10 cellular contexts compared by ENCODE assay signal in the genomic region with DNA sequence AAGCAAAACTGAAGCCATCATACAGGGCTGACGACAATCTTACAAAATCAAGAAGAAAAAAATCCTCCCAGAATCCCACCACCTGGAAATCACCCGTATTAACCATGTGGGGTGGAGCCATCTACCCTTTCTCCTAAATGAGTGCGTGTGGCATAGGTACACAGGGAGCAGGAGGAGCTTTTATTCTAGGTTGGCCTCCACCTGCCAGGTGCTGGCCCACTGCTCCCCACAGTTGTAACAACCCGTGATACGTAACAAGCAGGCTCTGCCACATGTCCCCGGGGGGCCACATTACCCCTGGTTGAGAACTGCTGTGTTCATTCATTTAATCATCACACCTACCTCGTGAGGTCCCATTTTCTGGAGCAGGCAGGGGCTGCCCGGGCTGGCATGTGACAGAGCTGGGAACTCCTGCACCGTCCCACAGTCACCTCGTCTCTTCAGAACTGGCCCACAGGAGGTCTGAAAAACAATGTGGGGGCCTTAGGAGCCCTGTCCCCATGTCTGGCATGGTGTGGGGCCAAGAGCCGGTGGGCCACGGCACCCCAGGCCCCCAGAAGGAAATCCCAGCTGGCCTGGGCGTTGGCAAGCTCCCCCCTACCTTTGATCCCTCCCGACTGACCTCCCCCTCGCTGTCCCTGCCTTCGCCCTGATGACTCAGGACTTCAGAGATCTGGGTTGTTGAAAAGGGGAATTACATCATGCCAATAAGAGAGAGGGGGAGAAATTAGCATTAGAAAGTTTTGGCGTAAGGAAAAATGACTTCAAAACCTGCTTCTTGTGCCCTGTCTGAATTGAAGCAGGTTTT. TPM values are rescaled to one million over a fixed set of nuclear protein-coding genes. Genes with fewer than 3 reads are reported as not detected.
DNase-seq lines count a peak whose midpoint lies in the region; ATAC-seq, FAIRE-seq and TF ChIP-seq lines count a peak whose summit lies in the region.
"Had no signal": no experiment of that assay in that cellular context is flagged by ENCODE, and none has a peak within 500 bp of the region (broad histone marks: within the 10 kb centered on the region; RNA-seq: fewer than 3 reads in every experiment).

No MANE protein-coding gene starts in this region.

- no peaks in the 10 kb centered on the region for H3K27me3 ChIP-seq in neutrophil

- H3K36me3 ChIP-seq in neutrophil: peaks cover 18% of the 10 kb centered on the region

- in situ Hi-C loops in KBM-7 (cut with MboI; ENCODE audit: low pct_unique_long_range_greater_than_20kb, low sequenced_read_pairs): no loop called here

- peaks cover 35% of the 10 kb centered on the region for H3K4me1 Mint-ChIP-seq in activated CD4-positive, alpha-beta T cell treated with anti-CD3 and anti-CD28 coated beads, Interleukin-2, amount 10 ng/mL, durations not matched to agents 7 days and 5 days

- H3K4me1 ChIP-seq in neutrophil (ENCODE audit: control insufficient read depth in 1 of 2, insufficient read depth in 1 of 2, low read depth in 1 of 2, low read length in 1 of 2): peaks cover 92 to 98% of the 10 kb centered on the region in 2 experiments

- no peak for FAIRE-seq in RCC 7860 (lab: Jason Lieb, UNC)

- peak; percentile 31 for DNase-seq in GM04503 (ENCODE audit: low read depth)
- DNase-seq in RCC 7860 (ENCODE audit: low spot score): peak; percentile 69
- DNase-seq in KBM-7: no peak
- no peak for DNase-seq in SHP77 treated with DMSO at 0.1 percent for 48 hours (lab: John Stamatoyannopoulos, UW)
- no peak for DNase-seq in activated CD4-positive, alpha-beta T cell treated with anti-CD3 and anti-CD28 coated beads, Interleukin-2, amount 10 ng/mL, durations not matched to agents 7 days and 5 days
- DNase-seq: stimulated activated CD4-positive, alpha-beta T cell treated with anti-CD3 and anti-CD28 coated beads, Interleukin-1b, Interleukin-23, amount 100 ng/mL, for 48 hours had no signal

- peak overlapping the region; percentile 87 for H3K27ac ChIP-seq in neutrophil

- peaks cover 12% of the 10 kb centered on the region for H3K36me3 Mint-ChIP-seq in activated CD4-positive, alpha-beta T cell treated with anti-CD3 and anti-CD28 coated beads, Interleukin-2, amount 10 ng/mL, durations not matched to agents 7 days and 5 days (ENCODE audit: low read depth)

- no peaks in the 10 kb centered on the region for H3K9me3 Mint-ChIP-seq in activated CD4-positive, alpha-beta T cell treated with anti-CD3 and anti-CD28 coated beads, Interleukin-2, amount 10 ng/mL, durations not matched to agents 7 days and 5 days

- CTCF ChIA-PET in activated CD4-positive, alpha-beta T cell treated with anti-CD3 and anti-CD28 coated beads, Interleukin-2, amount 10 ng/mL, durations not matched to agents 7 days and 5 days (lab: Charles Lee): no interaction called here

- POLR2A ChIA-PET in activated CD4-positive, alpha-beta T cell treated with anti-CD3 and anti-CD28 coated beads, Interleukin-2, amount 10 ng/mL, durations not matched to agents 7 days and 5 days (lab: Charles Lee): no interaction called here

- H3K27me3 Mint-ChIP-seq in activated CD4-positive, alpha-beta T cell treated with anti-CD3 and anti-CD28 coated beads, Interleukin-2, amount 10 ng/mL, durations not matched to agents 7 days and 5 days: no peaks in the 10 kb centered on the region

- H3K9me3 ChIP-seq in neutrophil: no peaks in the 10 kb centered on the region

- no peak overlapping the region for H3K27ac Mint-ChIP-seq in activated CD4-positive, alpha-beta T cell treated with anti-CD3 and anti-CD28 coated beads, Interleukin-2, amount 10 ng/mL, durations not matched to agents 7 days and 5 days

- peak overlapping the region; percentile 30 to 48 for H3K4me3 ChIP-seq in neutrophil (ENCODE audit: low read depth in 1 of 2, low read length in 1 of 2)
- H3K4me3 ChIP-seq: coronary artery had no signal

- ATAC-seq in esophagus mucosa (peak; percentile 41), GM21529 (IDR thresholded peaks at IDR 0.05; ENCODE audit: unreplicated experiment) (no peak)

- no peak for TF ChIP-seq CTCF in neutrophil (IDR thresholded peaks at IDR 0.05)

- H3K4me3 Mint-ChIP-seq in activated CD4-positive, alpha-beta T cell treated with anti-CD3 and anti-CD28 coated beads, Interleukin-2, amount 10 ng/mL, durations not matched to agents 7 days and 5 days: no peak overlapping the region

RNA-seq across cellular contexts. Expression of a gene that starts 12.9 kb away (rescaled TPM):
- 47.0 TPM for total RNA-seq in esophagus mucosa
- total RNA-seq in activated CD4-positive, alpha-beta T cell treated with anti-CD3 and anti-CD28 coated beads, Interleukin-2, amount 10 ng/mL, durations not matched to agents 7 days and 5 days: 10 to 100 TPM; 44.7 to 46.8 TPM

Comparison
In these comparisons a context has a peak if more than half of its experiments do, and no peak if none do; other contexts are left out.
1. DNase-seq: peak in GM04503 (single experiment) and RCC 7860 (single experiment); none in KBM-7 (single experiment), SHP77 treated with DMSO at 0.1 percent for 48 hours (single experiment) and activated CD4-positive, alpha-beta T cell treated with anti-CD3 and anti-CD28 coated beads, Interleukin-2, amount 10 ng/mL, durations not matched to agents 7 days and 5 days (single experiment).